In the genomic region with DNA sequence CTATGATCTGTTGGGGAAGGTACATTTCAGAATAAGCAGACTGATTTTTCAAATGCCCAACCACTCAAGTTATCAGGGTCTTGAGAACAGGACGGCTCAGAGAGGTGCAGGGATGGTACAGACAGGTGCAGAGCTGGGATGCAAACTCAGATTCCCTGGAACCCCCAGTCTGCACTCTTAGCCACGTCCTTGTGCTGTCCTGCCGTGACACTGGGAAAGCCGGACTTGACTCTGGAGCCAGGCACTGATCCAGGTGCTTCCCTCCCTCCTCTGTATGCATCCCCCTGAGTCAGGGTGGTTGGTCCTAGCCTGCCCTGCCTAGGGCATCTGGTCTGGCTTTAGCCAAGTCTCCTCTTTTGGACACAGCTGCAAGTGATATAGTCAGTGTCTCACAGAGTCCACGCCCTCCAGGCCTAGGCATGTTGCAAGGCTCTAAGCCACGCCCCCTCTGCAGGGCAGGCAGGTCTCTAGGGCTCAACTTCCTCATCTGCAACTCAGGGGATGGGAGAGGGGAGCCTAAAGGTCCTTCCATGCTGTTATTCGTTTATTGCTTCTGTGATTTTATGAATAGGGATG, we compare ENCODE assay signal across 8 cellular contexts.
DNase-seq lines count a peak whose midpoint lies in the region; ATAC-seq and TF ChIP-seq lines count a peak whose summit lies in the region.

No MANE protein-coding gene starts in this region.

- H3K4me3 ChIP-seq in neural cell (ENCODE audit: low read length): no peak overlapping the region

- H3K36me3 ChIP-seq in neural cell (ENCODE audit: insufficient read depth, low read length): no peaks in the 10 kb centered on the region

- no peaks in the 10 kb centered on the region for H3K9me3 ChIP-seq in neural cell (ENCODE audit: low read length)

- no peak overlapping the region for H2AFZ ChIP-seq in neural cell (ENCODE audit: low read depth, low read length)

- no peak overlapping the region for H3K4me2 ChIP-seq in neural cell (ENCODE audit: low read length)

- DNase-seq in activated gamma-delta T cell treated with Interleukin-2 at 50 U/mL for 16 hours (peak; percentile 37), activated gamma-delta T cell (lab: John Stamatoyannopoulos, UW) (no peak), NCI-H460 (ENCODE audit: extremely low read depth, low read depth) (peak; percentile 9), cerebellum (ENCODE audit: low spot score) (no peak)
- DNase-seq in activated naive CD4-positive, alpha-beta T cell treated with anti-CD3 and anti-CD28 coated beads, Interleukin-2, amount 50 U/mL, for 16 hours: peak; percentile 38

- no peaks in the 10 kb centered on the region for H3K79me2 ChIP-seq in neural cell (replicated peaks; ENCODE audit: insufficient read depth, low read length)

- ATAC-seq in GM21526 (IDR thresholded peaks at IDR 0.05; ENCODE audit: low FRiP score, unreplicated experiment): no peak
- ATAC-seq in HG02571 (IDR thresholded peaks at IDR 0.05; ENCODE audit: unreplicated experiment): no peak

- H3F3A ChIP-seq in neural cell (ENCODE audit: insufficient read depth, low read length, poor library complexity, severe bottlenecking): no peaks in the 10 kb centered on the region

- H3K27me3 ChIP-seq in neural cell (ENCODE audit: insufficient read depth, low read depth, low read length): no peaks in the 10 kb centered on the region

- no peak for TF ChIP-seq EP300 in neural cell (conservative IDR thresholded peaks at IDR 0.05; ENCODE audit: poor library complexity, severe bottlenecking)

- H3K9me2 ChIP-seq in neural cell (ENCODE audit: insufficient read depth, low read length): no peaks in the 10 kb centered on the region

- no peak for TF ChIP-seq CTCF in neural cell (IDR thresholded peaks at IDR 0.05; ENCODE audit: poor library complexity, severe bottlenecking)

- H3K9ac ChIP-seq in neural cell (ENCODE audit: low read length): no peak overlapping the region

- no peak for TF ChIP-seq RAD21 in neural cell (conservative IDR thresholded peaks at IDR 0.05)

- H4K20me1 ChIP-seq in neural cell (ENCODE audit: insufficient read depth): no peaks in the 10 kb centered on the region

- H3K27ac ChIP-seq in neural cell (ENCODE audit: low read length): peak overlapping the region; percentile 12

TF ChIP-seq in neural cell, 6 proteins besides CTCF, POLR2A, EP300 and RAD21:
- no peak for TF ChIP-seq TAF1 (IDR thresholded peaks at IDR 0.05; ENCODE audit: low read depth)
- no peak for TF ChIP-seq POLR2AphosphoS5 (IDR thresholded peaks at IDR 0.05)
- TF ChIP-seq MXI1 (conservative IDR thresholded peaks at IDR 0.05; ENCODE audit: poor library complexity, severe bottlenecking): no peak
- TF ChIP-seq, protein P1, sequence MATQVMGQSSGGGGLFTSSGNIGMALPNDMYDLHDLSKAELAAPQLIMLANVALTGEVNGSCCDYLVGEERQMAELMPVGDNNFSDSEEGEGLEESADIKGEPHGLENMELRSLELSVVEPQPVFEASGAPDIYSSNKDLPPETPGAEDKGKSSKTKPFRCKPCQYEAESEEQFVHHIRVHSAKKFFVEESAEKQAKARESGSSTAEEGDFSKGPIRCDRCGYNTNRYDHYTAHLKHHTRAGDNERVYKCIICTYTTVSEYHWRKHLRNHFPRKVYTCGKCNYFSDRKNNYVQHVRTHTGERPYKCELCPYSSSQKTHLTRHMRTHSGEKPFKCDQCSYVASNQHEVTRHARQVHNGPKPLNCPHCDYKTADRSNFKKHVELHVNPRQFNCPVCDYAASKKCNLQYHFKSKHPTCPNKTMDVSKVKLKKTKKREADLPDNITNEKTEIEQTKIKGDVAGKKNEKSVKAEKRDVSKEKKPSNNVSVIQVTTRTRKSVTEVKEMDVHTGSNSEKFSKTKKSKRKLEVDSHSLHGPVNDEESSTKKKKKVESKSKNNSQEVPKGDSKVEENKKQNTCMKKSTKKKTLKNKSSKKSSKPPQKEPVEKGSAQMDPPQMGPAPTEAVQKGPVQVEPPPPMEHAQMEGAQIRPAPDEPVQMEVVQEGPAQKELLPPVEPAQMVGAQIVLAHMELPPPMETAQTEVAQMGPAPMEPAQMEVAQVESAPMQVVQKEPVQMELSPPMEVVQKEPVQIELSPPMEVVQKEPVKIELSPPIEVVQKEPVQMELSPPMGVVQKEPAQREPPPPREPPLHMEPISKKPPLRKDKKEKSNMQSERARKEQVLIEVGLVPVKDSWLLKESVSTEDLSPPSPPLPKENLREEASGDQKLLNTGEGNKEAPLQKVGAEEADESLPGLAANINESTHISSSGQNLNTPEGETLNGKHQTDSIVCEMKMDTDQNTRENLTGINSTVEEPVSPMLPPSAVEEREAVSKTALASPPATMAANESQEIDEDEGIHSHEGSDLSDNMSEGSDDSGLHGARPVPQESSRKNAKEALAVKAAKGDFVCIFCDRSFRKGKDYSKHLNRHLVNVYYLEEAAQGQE (IDR thresholded peaks at IDR 0.05; ENCODE audit: borderline replicate concordance): no peak
- TF ChIP-seq EZH2 (IDR thresholded peaks at IDR 0.05; ENCODE audit: borderline replicate concordance, insufficient read depth, low read length, poor library complexity, severe bottlenecking): no peak
- TF ChIP-seq SMC3 (conservative IDR thresholded peaks at IDR 0.05; ENCODE audit: poor library complexity): no peak

Comparison
In these comparisons a context has a peak if more than half of its experiments do, and no peak if none do; other contexts are left out.
1. DNase-seq: peak in activated gamma-delta T cell treated with Interleukin-2 at 50 U/mL for 16 hours (single experiment), NCI-H460 (single experiment) and activated naive CD4-positive, alpha-beta T cell treated with anti-CD3 and anti-CD28 coated beads, Interleukin-2, amount 50 U/mL, for 16 hours (single experiment); none in activated gamma-delta T cell (single experiment) and cerebellum (single experiment).